9 cellular contexts compared by ENCODE assay signal in genomic region chr12:124422570-124423523, GRCh38.
DNase-seq lines count a peak whose midpoint lies in the region; ATAC-seq and TF ChIP-seq lines count a peak whose summit lies in the region.
"Had no signal": no experiment of that assay in that cellular context is flagged by ENCODE, and none has a peak within 500 bp of the region (broad histone marks: within the 10 kb centered on the region; RNA-seq: fewer than 3 reads in every experiment).

No MANE protein-coding gene starts in this region.

- H3K36me3 ChIP-seq in CD4-positive, alpha-beta memory T cell (ENCODE audit: insufficient read depth, low read length), result peaks cover 35% of the 10 kb centered on the region

- POLR2A ChIA-PET in CD4-positive, alpha-beta memory T cell (lab: Charles Lee; ENCODE audit: partially characterized antibody), result no interaction called here

- ATAC-seq in GM19035 (IDR thresholded peaks at IDR 0.05; ENCODE audit: unreplicated experiment), result no peak
- no peak for ATAC-seq in HG03097 (IDR thresholded peaks at IDR 0.05; ENCODE audit: low FRiP score, unreplicated experiment)

- no peaks in the 10 kb centered on the region for H3K9me3 ChIP-seq in CD4-positive, alpha-beta memory T cell (ENCODE audit: control insufficient read depth in 1 of 2, low read length in 2 of 2)

- TF ChIP-seq CTCF in AG10803 (conservative IDR thresholded peaks at IDR 0.05; ENCODE audit: low read length), result peak; percentile 11; the same call in 1 of the 2 replicates
- no peak for TF ChIP-seq CTCF in brain (conservative IDR thresholded peaks at IDR 0.05)

- H3K36me3 Mint-ChIP-seq in brain, result peaks cover 55% of the 10 kb centered on the region
- H3K36me3 Mint-ChIP-seq in CD4-positive, alpha-beta memory T cell, result peaks cover 39 to 63% of the 10 kb centered on the region in 2 donors

- H3K27ac Mint-ChIP-seq in brain, result peak overlapping the region in 4 of 5 experiments; percentile 70 to 96 (median 90)
- H3K27ac Mint-ChIP-seq in CD4-positive, alpha-beta memory T cell, result no peak overlapping the region
- H3K27ac Mint-ChIP-seq: activated naive CD8-positive, alpha-beta T cell treated with anti-CD3 and anti-CD28 coated beads, Interleukin-2, amount 10 ng/mL, durations not matched to agents 7 days and 5 days had no signal

- H3K4me3 ChIP-seq in AG10803 (ENCODE audit: low read length), result peak overlapping the region; percentile 44
- no peak overlapping the region for H3K4me3 ChIP-seq in CD4-positive, alpha-beta memory T cell (ENCODE audit: low read length in 2 of 2)

- peaks cover 86% of the 10 kb centered on the region for H3K4me1 Mint-ChIP-seq in brain
- peaks cover 0 to 3% (median under 1%) of the 10 kb centered on the region in 4 donors for H3K4me1 Mint-ChIP-seq in CD4-positive, alpha-beta memory T cell
- H3K4me1 Mint-ChIP-seq: activated naive CD8-positive, alpha-beta T cell treated with anti-CD3 and anti-CD28 coated beads, Interleukin-2, amount 10 ng/mL, durations not matched to agents 7 days and 5 days had no signal

- peaks cover 6% of the 10 kb centered on the region for H3K27me3 Mint-ChIP-seq in brain
- H3K27me3 Mint-ChIP-seq in CD4-positive, alpha-beta memory T cell, result no peaks in the 10 kb centered on the region
- H3K27me3 Mint-ChIP-seq: activated naive CD8-positive, alpha-beta T cell treated with anti-CD3 and anti-CD28 coated beads, Interleukin-2, amount 10 ng/mL, durations not matched to agents 7 days and 5 days had no signal

- H3K4me3 Mint-ChIP-seq in brain, result peak overlapping the region in 1 of 5 experiments; percentile 22
- no peak overlapping the region for H3K4me3 Mint-ChIP-seq in CD4-positive, alpha-beta memory T cell
- H3K4me3 Mint-ChIP-seq: activated naive CD8-positive, alpha-beta T cell treated with anti-CD3 and anti-CD28 coated beads, Interleukin-2, amount 10 ng/mL, durations not matched to agents 7 days and 5 days had no signal

- H3K4me1 ChIP-seq in CD4-positive, alpha-beta memory T cell (ENCODE audit: insufficient read depth, low read length), result no peaks in the 10 kb centered on the region

- no peak overlapping the region for H3K27ac ChIP-seq in CD4-positive, alpha-beta memory T cell (ENCODE audit: low read depth, low read length)

- H3K9me3 Mint-ChIP-seq in brain, result no peaks in the 10 kb centered on the region
- no peaks in the 10 kb centered on the region for H3K9me3 Mint-ChIP-seq in CD4-positive, alpha-beta memory T cell
- H3K9me3 Mint-ChIP-seq: activated naive CD8-positive, alpha-beta T cell treated with anti-CD3 and anti-CD28 coated beads, Interleukin-2, amount 10 ng/mL, durations not matched to agents 7 days and 5 days had no signal

- H3K27me3 ChIP-seq in CD4-positive, alpha-beta memory T cell (ENCODE audit: insufficient read depth, low read length), result no peaks in the 10 kb centered on the region

- CTCF ChIA-PET in CD4-positive, alpha-beta memory T cell (lab: Charles Lee; ENCODE audit: partially characterized antibody), result no interaction called here

- DNase-seq in AG10803 (ENCODE audit: low read depth) (peak; percentile 95), M059J (ENCODE audit: low read depth) (peak; percentile 95), iPS-NIHi7 (ENCODE audit: extremely low spot score) (peak; percentile 57), smooth muscle cell of the brain vasculature (ENCODE audit: low read depth, low spot score) (peak; percentile 98)
- no peak for DNase-seq in CD4-positive, alpha-beta memory T cell
- DNase-seq: activated naive CD8-positive, alpha-beta T cell treated with anti-CD3 and anti-CD28 coated beads, Interleukin-2, amount 10 ng/mL, durations not matched to agents 7 days and 5 days had no signal

- intact Hi-C loops in CD4-positive, alpha-beta memory T cell (cut with micrococcal nuclease), result no loop called here

Comparison
In these comparisons a context has a peak if more than half of its experiments do, and no peak if none do; other contexts are left out.
1. DNase-seq: peak in AG10803 (single experiment), M059J (single experiment), iPS-NIHi7 (single experiment) and smooth muscle cell of the brain vasculature (single experiment); none in CD4-positive, alpha-beta memory T cell (0 of 5).
2. H3K27ac Mint-ChIP-seq: peak in brain (4 of 5); none in CD4-positive, alpha-beta memory T cell (0 of 7).